In genomic region chr17:45277992-45278391, GRCh38 we compare ENCODE assay signal across 15 cellular contexts. TPM values are rescaled to one million over a fixed set of nuclear protein-coding genes. Genes with fewer than 3 reads are reported as not detected.
A peak's percentile ranks its signal among the peaks of the same experiment; 100 is the strongest.
DNase-seq lines count a peak whose midpoint lies in the region; ATAC-seq, FAIRE-seq and TF ChIP-seq lines count a peak whose summit lies in the region.
"Had no signal": no experiment of that assay in that cellular context is flagged by ENCODE, and none has a peak within 500 bp of the region (broad histone marks: within the 10 kb centered on the region; RNA-seq: fewer than 3 reads in every experiment).

No MANE protein-coding gene starts in this region.

- H3K9me3 ChIP-seq in adrenal gland (replicated peaks in 1 of 3) (no peaks in the 10 kb centered on the region), sigmoid colon (no peaks in the 10 kb centered on the region)
- H3K9me3 ChIP-seq: mucosa of descending colon had no signal

- H3K27me3 ChIP-seq in adrenal gland = no peaks in the 10 kb centered on the region
- H3K27me3 ChIP-seq in sigmoid colon = no peaks in the 10 kb centered on the region
- H3K27me3 ChIP-seq: brain microvascular endothelial cell had no signal

- TF ChIP-seq POLR2A in adrenal gland (IDR thresholded peaks at IDR 0.05) (no peak), sigmoid colon (IDR thresholded peaks at IDR 0.05) (no peak), H54 (IDR thresholded peaks at IDR 0.05; ENCODE audit: low read depth, low read length) (no peak)

- TF ChIP-seq CTCF in adrenal gland (IDR thresholded peaks at IDR 0.05) (no peak), sigmoid colon (IDR thresholded peaks at IDR 0.05) (no peak)

- FAIRE-seq in GM19239 (lab: Jason Lieb, UNC) (peak; percentile 62), H54 (lab: Jason Lieb, UNC) (no peak)

- H3K4me3 ChIP-seq in adrenal gland (no peak overlapping the region), sigmoid colon (no peak overlapping the region)
- H3K4me3 ChIP-seq: GM12878, mucosa of descending colon had no signal

- no peak for TF ChIP-seq EP300 in sigmoid colon (IDR thresholded peaks at IDR 0.05)

- DNase-seq in GM19239 (ENCODE audit: insufficient read length, low spot score) (no peak), adrenal gland (peak in 2 of 7 donors; percentile 31 to 50), Right ventricle myocardium superior (peak; percentile 54), sigmoid colon (no peak), H54 (ENCODE audit: insufficient read length, low spot score) (no peak), NCI-H2196 treated with DMSO at 0.1 percent for 48 hours (lab: John Stamatoyannopoulos, UW; ENCODE audit: unreplicated experiment) (no peak)
- DNase-seq: activated CD4-positive, alpha-beta T cell treated with anti-CD3 and anti-CD28 coated beads, Interleukin-2, amount 50 U/mL, for 1 hour; brain microvascular endothelial cell; head of caudate nucleus; mucosa of descending colon; SHP77 treated with DMSO at 0.1 percent for 48 hours had no signal

- H3K36me3 ChIP-seq in adrenal gland (replicated peaks in 1 of 2) = peaks cover 0 to 31% of the 10 kb centered on the region in 2 donors
- H3K36me3 ChIP-seq in sigmoid colon = peaks cover 14 to 39% (median 21%) of the 10 kb centered on the region in 4 donors

- intact Hi-C loops in adrenal gland (cut with DNase I) (loop anchor here in 1 of 2 donors (5.0 kb wide), 1 partner anchor 109 kb away; no protein-coding TSS in a partner anchor), Right ventricle myocardium superior (cut with DNase I) (loop anchor here (2.0 kb wide), 1 partner anchor 107 kb away; no protein-coding TSS in a partner anchor), sigmoid colon (cut with DNase I) (loop anchor here (1.0 to 5.0 kb wide), 3 partner anchors 39 to 107 kb away; partner anchors contain the start of gene MAP3K14)

- H3K4me1 ChIP-seq in adrenal gland (replicated peaks in 1 of 2) = peaks cover 10 to 16% of the 10 kb centered on the region in 2 donors
- H3K4me1 ChIP-seq in sigmoid colon = peaks cover 0 to 66% (median 58%) of the 10 kb centered on the region in 4 donors

- WGBS in adrenal gland, 4 donors = 21 to 38% (median 29%) methylated on average over 7 of the region's 7 CpGs
- WGBS in sigmoid colon, 2 donors = 66 to 67% methylated on average over 7 of the region's 7 CpGs

- H3K27ac ChIP-seq in adrenal gland (peak overlapping the region in 4 of 5 donors; percentile 14 to 74 (median 34)), sigmoid colon (peak overlapping the region; percentile 67 to 98 (median 92))
- H3K27ac ChIP-seq: brain microvascular endothelial cell had no signal

- ATAC-seq in Right ventricle myocardium superior (ENCODE audit: poor library complexity) (peak; percentile 68), HG03097 (IDR thresholded peaks at IDR 0.05; ENCODE audit: low FRiP score, unreplicated experiment) (no peak), HG02623 (IDR thresholded peaks at IDR 0.05; ENCODE audit: unreplicated experiment) (no peak)

RNA-seq across cellular contexts. Expression of gene SPATA32, which starts 16.1 kb away (rescaled TPM):
- total RNA-seq in adrenal gland = under 1 TPM in 1 of 8 donors, not detected in 7; 0.11 TPM
- not detected for polyA plus RNA-seq in adrenal gland
- not detected for total RNA-seq in Right ventricle myocardium superior
- not detected for total RNA-seq in sigmoid colon
- polyA plus RNA-seq in sigmoid colon = under 1 TPM in 1 of 3 donors, not detected in 2; 0.07 TPM
- total RNA-seq: subcutaneous adipose tissue had no signal

RNA-seq across cellular contexts. Expression of gene MAP3K14, which starts 38.8 kb away (rescaled TPM):
- 1 to 10 TPM; 2.4 to 9.7 (median 7.2) TPM for total RNA-seq in adrenal gland
- polyA plus RNA-seq in adrenal gland = 10 to 100 TPM in 1 of 3 donors, 1 to 10 TPM in 2; 2.9 to 14.7 (median 7.7) TPM
- 12.2 TPM for total RNA-seq in Right ventricle myocardium superior
- 10 to 100 TPM in 3 of 4 donors, 1 to 10 TPM in 1; 9.2 to 28.5 (median 14.1) TPM for total RNA-seq in sigmoid colon
- 10 to 100 TPM in 1 of 3 donors, 1 to 10 TPM in 2; 7.2 to 20.8 (median 9.0) TPM for polyA plus RNA-seq in sigmoid colon

RNA-seq across cellular contexts. Expression of gene FMNL1, which starts 56.3 kb away (rescaled TPM):
- total RNA-seq in adrenal gland = 10 to 100 TPM in 6 of 8 donors, 1 to 10 TPM in 2; 6.7 to 20.3 (median 15.3) TPM
- 10 to 100 TPM in 2 of 3 donors, 1 to 10 TPM in 1; 3.6 to 31.9 (median 13.7) TPM for polyA plus RNA-seq in adrenal gland
- 12.0 TPM for total RNA-seq in Right ventricle myocardium superior
- total RNA-seq in sigmoid colon = 10 to 100 TPM in 3 of 4 donors, 1 to 10 TPM in 1; 8.9 to 12.7 (median 11.0) TPM
- 10 to 100 TPM in 2 of 3 donors, 1 to 10 TPM in 1; 9.2 to 35.5 (median 10.8) TPM for polyA plus RNA-seq in sigmoid colon
